ENCODE assay signal across 36 cellular contexts in the genomic region with DNA sequence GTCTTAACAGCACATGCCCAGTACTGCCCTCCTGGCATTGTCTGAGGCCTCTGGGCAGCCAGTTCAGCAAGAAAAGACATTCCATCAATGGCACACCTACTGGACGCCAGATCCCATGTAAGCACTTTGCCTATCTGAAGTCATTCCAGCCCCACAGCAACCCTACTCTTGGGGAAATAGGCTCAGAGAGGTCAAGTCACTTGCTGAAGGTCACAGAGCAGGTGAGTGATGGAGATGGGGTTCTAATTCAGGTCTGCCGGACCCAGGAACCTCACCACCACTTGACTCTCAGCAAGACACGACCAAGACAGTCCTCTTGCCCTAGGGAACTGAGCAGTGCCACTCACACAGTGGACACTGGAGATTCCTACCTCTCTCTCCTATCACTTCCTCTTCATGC.
"Had no signal": no experiment of that assay in that cellular context is flagged by ENCODE, and none has a peak within 500 bp of the region (broad histone marks: within the 10 kb centered on the region; RNA-seq: fewer than 3 reads in every experiment).

No MANE protein-coding gene starts in this region.

- H3K27me3 ChIP-seq: MG63 had no signal

- DNase-seq: Karpas-422, Kasumi-1, MG63, MM.1S, MV-4-11, NCI-H1048, NCI-H1092, NCI-H1092 treated with DMSO at 0.1 percent for 48 hours, NCI-H1105, NCI-H1105 treated with DMSO at 0.1 percent for 48 hours, NCI-H1417, NCI-H1417 treated with DMSO at 0.1 percent for 48 hours, NCI-H1436, NCI-H1436 treated with DMSO at 0.1 percent for 48 hours, NCI-H146, NCI-H1694, NCI-H1694 treated with DMSO at 0.1 percent for 48 hours, NCI-H187, NCI-H187 treated with DMSO at 0.1 percent for 48 hours, NCI-H1930, NCI-H2029, NCI-H2029 treated with DMSO at 0.1 percent for 48 hours, NCI-H2081, NCI-H2081 treated with DMSO at 0.1 percent for 48 hours, NCI-H2107, NCI-H2171, NCI-H2171 treated with DMSO at 0.1 percent for 48 hours, NCI-H2227 treated with DMSO at 0.1 percent for 48 hours, NCI-H226, NCI-H345, NCI-H446, NCI-H446 treated with DMSO at 0.1 percent for 48 hours, NCI-H510A, NCI-H510A treated with DMSO at 0.1 percent for 48 hours, NCI-H524, NCI-H524 treated with DMSO at 0.1 percent for 48 hours had no signal

- H3K9me3 ChIP-seq: MG63 had no signal

- H3K4me3 ChIP-seq: MG63 had no signal

- H3K36me3 ChIP-seq: MG63 had no signal
